33 cellular contexts compared by ENCODE assay signal in genomic region chr22:48778308-48779195, GRCh38.
"Had no signal": no experiment of that assay in that cellular context is flagged by ENCODE, and none has a peak within 500 bp of the region (broad histone marks: within the 10 kb centered on the region; RNA-seq: fewer than 3 reads in every experiment).

No MANE protein-coding gene starts in this region.

- H3K9me3 ChIP-seq: body of pancreas, colonic mucosa, neutrophil, ovary, prostate gland had no signal

- H3K27me3 ChIP-seq: adrenal gland, colonic mucosa, dorsolateral prefrontal cortex, foreskin keratinocyte, neutrophil, ovary, upper lobe of left lung had no signal

- H3K27me3 Mint-ChIP-seq: activated B cell treated with CpG ODN at 0.5 μM for 24 hours had no signal

- H3K9me3 Mint-ChIP-seq: natural killer cell treated with Interleukin-12 subunit alpha and Interleukin-12 subunit beta and Interleukin-15 and Interleukin-18, amount 100 ng/mL, for 72 hours had no signal

- H3K27ac Mint-ChIP-seq: activated B cell treated with CpG ODN at 0.5 μM for 24 hours; activated naive CD4-positive, alpha-beta T cell treated with anti-CD3 and anti-CD28 coated beads for 36 hours; activated naive CD8-positive, alpha-beta T cell treated with anti-CD3 and anti-CD28 coated beads for 36 hours; activated T-helper 17 cell treated with anti-CD3 and anti-CD28 coated beads, Interleukin-2, amount 50 U/mL, for 72 hours; effector memory CD8-positive, alpha-beta T cell; immature natural killer cell; natural killer cell treated with Interleukin-12 subunit alpha and Interleukin-12 subunit beta and Interleukin-15 and Interleukin-18, amount 100 ng/mL, for 72 hours; stimulated activated memory B cell treated with anti-CD40 and anti-IgM and Interleukin-4, amounts not matched to agents 10 μg/mL and 1 μg/mL and 100 μg/mL, for 72 hours; stimulated activated naive CD8-positive, alpha-beta T cell treated with anti-CD3 and anti-CD28 coated beads, Interleukin-15, amount 100 ng/mL, for 72 hours; T-helper 2 cell treated with Interferon-gamma antibody and Interleukin-4, amounts not matched to agents 5 μg/mL and 100 μg/mL, for 36 hours had no signal

- H3K4me1 Mint-ChIP-seq: activated B cell treated with CpG ODN at 0.5 μM for 24 hours; activated naive CD8-positive, alpha-beta T cell treated with anti-CD3 and anti-CD28 coated beads for 36 hours; activated T-helper 17 cell treated with anti-CD3 and anti-CD28 coated beads, Interleukin-2, amount 50 U/mL, for 72 hours; immature natural killer cell; stimulated activated memory B cell treated with anti-CD40 and anti-IgM and Interleukin-4, amounts not matched to agents 10 μg/mL and 1 μg/mL and 100 μg/mL, for 72 hours; stimulated activated naive CD8-positive, alpha-beta T cell treated with anti-CD3 and anti-CD28 coated beads, Interleukin-15, amount 100 ng/mL, for 72 hours had no signal

- H3K4me1 ChIP-seq: adrenal gland, body of pancreas, colonic mucosa, foreskin keratinocyte, heart left ventricle, prostate gland, upper lobe of left lung had no signal

- H3K4me3 Mint-ChIP-seq: activated B cell treated with CpG ODN at 0.5 μM for 24 hours; activated naive CD4-positive, alpha-beta T cell treated with anti-CD3 and anti-CD28 coated beads for 36 hours; activated naive CD8-positive, alpha-beta T cell treated with anti-CD3 and anti-CD28 coated beads for 36 hours; activated T-cell treated with anti-CD3 and anti-CD28 coated beads, Interleukin-2, amount 50 U/mL, for 4 hours; activated T-helper 17 cell treated with anti-CD3 and anti-CD28 coated beads, Interleukin-2, amount 50 U/mL, for 72 hours; effector memory CD8-positive, alpha-beta T cell; immature natural killer cell; natural killer cell treated with Interleukin-12 subunit alpha and Interleukin-12 subunit beta and Interleukin-15 and Interleukin-18, amount 100 ng/mL, for 72 hours; stimulated activated memory B cell treated with anti-CD40 and anti-IgM and Interleukin-4, amounts not matched to agents 10 μg/mL and 1 μg/mL and 100 μg/mL, for 72 hours; stimulated activated naive CD8-positive, alpha-beta T cell treated with anti-CD3 and anti-CD28 coated beads, Interleukin-15, amount 100 ng/mL, for 72 hours; T-helper 2 cell treated with Interferon-gamma antibody and Interleukin-4, amounts not matched to agents 5 μg/mL and 100 μg/mL, for 36 hours had no signal

- H3K4me3 ChIP-seq: adrenal gland, body of pancreas, colonic mucosa, dorsolateral prefrontal cortex, heart left ventricle, mucosa of descending colon, ovary, prostate gland, smooth muscle cell, upper lobe of left lung had no signal

- H3K27ac ChIP-seq: adrenal gland, body of pancreas, colonic mucosa, dorsolateral prefrontal cortex, foreskin keratinocyte, heart left ventricle, neutrophil, ovary, prostate gland, upper lobe of left lung had no signal

- H3K36me3 Mint-ChIP-seq: activated naive CD8-positive, alpha-beta T cell treated with anti-CD3 and anti-CD28 coated beads for 36 hours; immature natural killer cell; stimulated activated memory B cell treated with anti-CD40 and anti-IgM and Interleukin-4, amounts not matched to agents 10 μg/mL and 1 μg/mL and 100 μg/mL, for 72 hours had no signal

- H3K36me3 ChIP-seq: adrenal gland, colonic mucosa, heart left ventricle, neutrophil, ovary, prostate gland, upper lobe of left lung had no signal

- DNase-seq: activated B cell treated with CpG ODN at 0.5 μM for 24 hours; activated CD4-positive, alpha-beta T cell treated with anti-CD3 and anti-CD28 coated beads, Interleukin-2, amount 50 U/mL, for 1 hour; activated naive CD4-positive, alpha-beta T cell treated with anti-CD3 and anti-CD28 coated beads for 36 hours; activated naive CD8-positive, alpha-beta T cell treated with anti-CD3 and anti-CD28 coated beads for 36 hours; activated T-cell treated with anti-CD3 and anti-CD28 coated beads, Interleukin-2, amount 50 U/mL, for 4 hours; body of pancreas; cerebellar nuclear complex; effector memory CD8-positive, alpha-beta T cell; hypothalamus; immature natural killer cell; mucosa of descending colon; ovary; retina; stimulated activated CD4-positive, alpha-beta T cell treated with anti-CD3 and anti-CD28 coated beads, Interleukin-1b, Interleukin-23, amount 100 ng/mL, for 48 hours; stimulated activated CD4-positive, alpha-beta T cell treated with anti-CD3 and anti-CD28 coated beads, Interleukin-4, amount 100 ng/mL, for 4 hours; stimulated activated CD8-positive, alpha-beta memory T cell treated with anti-CD3 and anti-CD28 coated beads, Interleukin-4, amount 100 ng/mL, for 48 hours; stimulated activated naive CD8-positive, alpha-beta T cell treated with anti-CD3 and anti-CD28 coated beads, Interleukin-15, amount 100 ng/mL, for 72 hours; substantia nigra; T-helper 1 cell had no signal

- FAIRE-seq: endothelial cell of umbilical vein had no signal
